8 cellular contexts compared by ENCODE assay signal in genomic region chr6:167350731-167351655, GRCh38. TPM values are rescaled to one million over a fixed set of nuclear protein-coding genes. Genes with fewer than 3 reads are reported as not detected.
DNase-seq lines count a peak whose midpoint lies in the region; ATAC-seq and TF ChIP-seq lines count a peak whose summit lies in the region.

No MANE protein-coding gene starts in this region.

- TF ChIP-seq CTCF in GM12865 (IDR thresholded peaks at IDR 0.05; ENCODE audit: insufficient read depth, low read depth, low read length, missing control alignments) (peak; percentile 62), lung (IDR thresholded peaks at IDR 0.05; ENCODE audit: control extremely low read depth, extremely low read depth) (peak; percentile 40)

- intact Hi-C loops in activated CD4-positive, alpha-beta T cell treated with anti-CD3 and anti-CD28 coated beads, Interleukin-2, amount 10 ng/mL, durations not matched to agents 24 days and 14 days (cut with micrococcal nuclease) = loop anchor here (5.0 to 10.0 kb wide), 3 partner anchors 136 to 726 kb away; partner anchors contain the start of gene RPS6KA2

- no peaks in the 10 kb centered on the region for H3K9me3 ChIP-seq in lung (ENCODE audit: control insufficient read depth in 2 of 2, insufficient read depth in 1 of 2, low read length in 1 of 2)

- peak overlapping the region; percentile 80 for H3K4me3 Mint-ChIP-seq in activated CD4-positive, alpha-beta T cell treated with anti-CD3 and anti-CD28 coated beads, Interleukin-2, amount 10 ng/mL, durations not matched to agents 24 days and 14 days

- H3K36me3 ChIP-seq in lung (ENCODE audit: control insufficient read depth in 2 of 2, insufficient read depth in 2 of 2, low read length in 2 of 2) = no peaks in the 10 kb centered on the region

- ATAC-seq in HG02588 (IDR thresholded peaks at IDR 0.05; ENCODE audit: unreplicated experiment) (peak; percentile 62), lung (ENCODE audit: insufficient read depth, low FRiP score) (peak; percentile 81)

- 0 to 1% methylated on average over 59 to 62 of the region's 62 CpGs for WGBS in lung, 2 donors

- peak; percentile 75 for DNase-seq in GM12865 (ENCODE audit: low read depth)
- peak; percentile 48 for DNase-seq in NCI-H2029 (lab: John Stamatoyannopoulos, UW)
- DNase-seq in activated CD4-positive, alpha-beta T cell treated with anti-CD3 and anti-CD28 coated beads, Interleukin-2, amount 10 ng/mL, durations not matched to agents 24 days and 14 days = peak; percentile 95
- DNase-seq in dermis blood vessel endothelial cell = peak; percentile 81
- DNase-seq in lung (ENCODE audit: low spot score) = peak; percentile 78
- peak; percentile 61 to 70 (median 69) for DNase-seq in stimulated activated CD4-positive, alpha-beta T cell treated with anti-CD3 and anti-CD28 coated beads, TNF-alpha, amount 100 ng/mL, for 4 hours (ENCODE audit: low read depth in 3 of 3)
- DNase-seq in OCI-M2 (lab: John Stamatoyannopoulos, UW; ENCODE audit: unreplicated experiment) = no peak

- peaks cover 0 to 1% of the 10 kb centered on the region in 2 donors for H3K4me1 ChIP-seq in lung (ENCODE audit: control insufficient read depth in 2 of 2, insufficient read depth in 2 of 2, low read length in 2 of 2)

- H3K36me3 Mint-ChIP-seq in activated CD4-positive, alpha-beta T cell treated with anti-CD3 and anti-CD28 coated beads, Interleukin-2, amount 10 ng/mL, durations not matched to agents 24 days and 14 days (ENCODE audit: low read depth) = no peaks in the 10 kb centered on the region

- peaks cover 18% of the 10 kb centered on the region for H3K4me1 Mint-ChIP-seq in activated CD4-positive, alpha-beta T cell treated with anti-CD3 and anti-CD28 coated beads, Interleukin-2, amount 10 ng/mL, durations not matched to agents 24 days and 14 days

- no peaks in the 10 kb centered on the region for H3K27me3 ChIP-seq in lung (ENCODE audit: control insufficient read depth, insufficient read depth)

- no peak overlapping the region for H3K4me3 ChIP-seq in GM12865 (ENCODE audit: low read depth, low read length)
- H3K4me3 ChIP-seq in lung = peak overlapping the region; percentile 30

- H3K27me3 Mint-ChIP-seq in activated CD4-positive, alpha-beta T cell treated with anti-CD3 and anti-CD28 coated beads, Interleukin-2, amount 10 ng/mL, durations not matched to agents 24 days and 14 days = peaks cover 40% of the 10 kb centered on the region

- peak overlapping the region in 1 of 2 donors; percentile 73 for H3K27ac ChIP-seq in lung (ENCODE audit: low read depth in 1 of 2, low read length in 1 of 2)

- H3K27ac Mint-ChIP-seq in activated CD4-positive, alpha-beta T cell treated with anti-CD3 and anti-CD28 coated beads, Interleukin-2, amount 10 ng/mL, durations not matched to agents 24 days and 14 days = peak overlapping the region; percentile 87

- no peaks in the 10 kb centered on the region for H3K9me3 Mint-ChIP-seq in activated CD4-positive, alpha-beta T cell treated with anti-CD3 and anti-CD28 coated beads, Interleukin-2, amount 10 ng/mL, durations not matched to agents 24 days and 14 days

RNA-seq across cellular contexts. Expression of gene TTLL2, which starts 26.1 kb away (rescaled TPM):
- not detected in 2 replicates for total RNA-seq in activated CD4-positive, alpha-beta T cell treated with anti-CD3 and anti-CD28 coated beads, Interleukin-2, amount 10 ng/mL, durations not matched to agents 24 days and 14 days
- total RNA-seq in dermis blood vessel endothelial cell (not detected in 2 replicates), lung (not detected)
- polyA plus RNA-seq in lung = not detected

RNA-seq across cellular contexts. Expression of gene UNC93A, which starts 59.9 kb away (rescaled TPM):
- not detected in 2 replicates for total RNA-seq in activated CD4-positive, alpha-beta T cell treated with anti-CD3 and anti-CD28 coated beads, Interleukin-2, amount 10 ng/mL, durations not matched to agents 24 days and 14 days
- total RNA-seq in dermis blood vessel endothelial cell = not detected in 2 replicates
- not detected for total RNA-seq in lung
- not detected for polyA plus RNA-seq in lung
